Comparison of ENCODE assay signal across 32 cellular contexts in genomic region chr9:81411961-81412360, GRCh38.
DNase-seq lines count a peak whose midpoint lies in the region; ATAC-seq and TF ChIP-seq lines count a peak whose summit lies in the region.
"Had no signal": no experiment of that assay in that cellular context is flagged by ENCODE, and none has a peak within 500 bp of the region (broad histone marks: within the 10 kb centered on the region; RNA-seq: fewer than 3 reads in every experiment).

No MANE protein-coding gene starts in this region.

- no peak overlapping the region for H3K23ac ChIP-seq in IMR-90 (ENCODE audit: low read depth, low read length)
- H3K23ac ChIP-seq in mesenchymal stem cell (ENCODE audit: low read length in 2 of 2) = no peak overlapping the region

- H4K20me1 ChIP-seq in IMR-90 (ENCODE audit: insufficient read depth, low read length) = no peaks in the 10 kb centered on the region

- no peak overlapping the region for H2BK15ac ChIP-seq in IMR-90 (ENCODE audit: low read depth, low read length)
- no peak overlapping the region for H2BK15ac ChIP-seq in mesenchymal stem cell (ENCODE audit: low read depth, poor library complexity, severe bottlenecking)

- H3K9me1 ChIP-seq in IMR-90 (ENCODE audit: insufficient read depth, low read length) = no peaks in the 10 kb centered on the region

- no peak for TF ChIP-seq RAD21 in IMR-90 (IDR thresholded peaks at IDR 0.05; ENCODE audit: low read length)

- no peak overlapping the region for H3K14ac ChIP-seq in IMR-90 (replicated peaks; ENCODE audit: low read depth, low read length)
- H3K14ac ChIP-seq in mesenchymal stem cell (ENCODE audit: low read length in 2 of 2) = no peak overlapping the region

- in situ Hi-C loops in IMR-90 (cut with MboI; ENCODE audit: low sequenced_read_pairs) = no loop called here
- in situ Hi-C loops in astrocyte of the spinal cord (cut with HindIII; ENCODE audit: low sequenced_read_pairs) = no loop called here

- DNase-seq in DMS79 (lab: John Stamatoyannopoulos, UW) (peak; percentile 3), DMS79 treated with DMSO at 0.1 percent for 48 hours (lab: John Stamatoyannopoulos, UW) (no peak), IMR-90 (peak; percentile 65), astrocyte of the spinal cord (ENCODE audit: low read depth, low spot score) (peak; percentile 60), mesenchymal stem cell (peak; percentile 12), NCI-H2196 (lab: John Stamatoyannopoulos, UW; ENCODE audit: unreplicated experiment) (no peak)
- no peak for DNase-seq in CD8-positive, alpha-beta T cell
- DNase-seq: activated CD4-positive, alpha-beta memory T cell treated with anti-CD3 and anti-CD28 coated beads, Interleukin-2, amount 10 ng/mL, durations not matched to agents 7 days and 5 days; activated CD4-positive, CD25-positive, alpha-beta regulatory T cell treated with anti-CD3 and anti-CD28 coated beads, Interleukin-2, amount 50 U/mL, for 72 hours; anterior cingulate cortex; CD4-positive, alpha-beta memory T cell; central memory CD4-positive, alpha-beta T cell; DMS 273 treated with DMSO at 0.1 percent for 48 hours; endodermal cell; glutamatergic neuron; islet precursor cell; Kasumi-1; NCI-H1048; NCI-H1694; NCI-H69; RPMI8226; small intestine; stimulated activated CD8-positive, alpha-beta memory T cell treated with anti-CD3 and anti-CD28 coated beads, Interleukin-4, amount 100 ng/mL, for 48 hours; stomach had no signal

- intact Hi-C loops in IMR-90 (cut with micrococcal nuclease) = no loop called here
- intact Hi-C loops in CD8-positive, alpha-beta T cell (cut with DNase I, micrococcal nuclease) = no loop called here

- H3K27me3 ChIP-seq in IMR-90 (ENCODE audit: control insufficient read depth, insufficient read depth, low read length) (no peaks in the 10 kb centered on the region), mesenchymal stem cell (ENCODE audit: control insufficient read depth in 1 of 2, insufficient read depth in 1 of 2, low read length in 2 of 2) (no peaks in the 10 kb centered on the region)
- no peaks in the 10 kb centered on the region for H3K27me3 ChIP-seq in CD8-positive, alpha-beta T cell (ENCODE audit: insufficient read depth, low read length)
- H3K27me3 ChIP-seq: stomach, tibial nerve had no signal

- peaks cover 2% of the 10 kb centered on the region for H3K9me3 Mint-ChIP-seq in CD8-positive, alpha-beta T cell
- H3K9me3 Mint-ChIP-seq: activated CD4-positive, alpha-beta memory T cell treated with anti-CD3 and anti-CD28 coated beads, Interleukin-2, amount 10 ng/mL, durations not matched to agents 7 days and 5 days; dendritic cell treated with granulocyte-macrophage colony-stimulating factor and Interleukin-4, amounts not matched to agents 40 ng/mL and 50 ng/mL, for 4 days; endodermal cell; natural killer cell treated with Interleukin-12 subunit alpha and Interleukin-12 subunit beta and Interleukin-15 and Interleukin-18, amount 100 ng/mL, for 72 hours had no signal

- no peak overlapping the region for H3K4me3 ChIP-seq in IMR-90 (ENCODE audit: insufficient read depth, low read depth, low read length)
- H3K4me3 ChIP-seq in astrocyte of the spinal cord (ENCODE audit: low read depth, low read length) = no peak overlapping the region
- H3K4me3 ChIP-seq in mesenchymal stem cell (ENCODE audit: insufficient read depth in 1 of 2, low read depth in 1 of 2, low read length in 2 of 2) = no peak overlapping the region
- H3K4me3 ChIP-seq in CD8-positive, alpha-beta T cell (ENCODE audit: low read depth, low read length) = no peak overlapping the region
- H3K4me3 ChIP-seq: SK-N-MC, stomach, tibial nerve had no signal

- H4K91ac ChIP-seq in IMR-90 (ENCODE audit: insufficient read depth, low read depth, low read length) (no peak overlapping the region), mesenchymal stem cell (ENCODE audit: low read length) (no peak overlapping the region)

- no peak overlapping the region for H4K5ac ChIP-seq in IMR-90 (ENCODE audit: low read depth, low read length)

- no peak overlapping the region for H2AK5ac ChIP-seq in IMR-90 (ENCODE audit: low read depth, low read length)
- no peak overlapping the region for H2AK5ac ChIP-seq in mesenchymal stem cell (ENCODE audit: low read length, severe bottlenecking)

- dilution Hi-C loops in IMR-90 (cut with HindIII; ENCODE audit: low sequenced_read_pairs, unreplicated experiment) = no loop called here

- BruUV-seq in IMR-90 (replicated peaks; lab: Mats Ljungman, UMichigan) = no TSS peak

- H2BK5ac ChIP-seq in IMR-90 (ENCODE audit: low read depth, low read length, poor library complexity, severe bottlenecking) (peak overlapping the region; percentile 23), mesenchymal stem cell (ENCODE audit: low read depth, low read length, poor library complexity, severe bottlenecking) (no peak overlapping the region)

- H3K36me3 ChIP-seq in IMR-90 (ENCODE audit: control insufficient read depth, insufficient read depth, low read length) (no peaks in the 10 kb centered on the region), mesenchymal stem cell (ENCODE audit: control insufficient read depth in 1 of 2, insufficient read depth in 2 of 2, low read depth in 1 of 2, low read length in 2 of 2) (no peaks in the 10 kb centered on the region)
- H3K36me3 ChIP-seq in CD8-positive, alpha-beta T cell (ENCODE audit: insufficient read depth, low read length) = no peaks in the 10 kb centered on the region
- H3K36me3 ChIP-seq: stomach, tibial nerve had no signal

- H3K36me3 Mint-ChIP-seq in CD8-positive, alpha-beta T cell = no peaks in the 10 kb centered on the region
- H3K36me3 Mint-ChIP-seq: activated naive CD8-positive, alpha-beta T cell; CD4-positive, alpha-beta memory T cell; natural killer cell treated with Interleukin-12 subunit alpha and Interleukin-12 subunit beta and Interleukin-15 and Interleukin-18, amount 100 ng/mL, for 72 hours had no signal

- no peak for TF ChIP-seq POLR2A in IMR-90 (IDR thresholded peaks at IDR 0.05; ENCODE audit: low read depth, low read length)

- CTCF ChIA-PET in IMR-90 (lab: Yijun Ruan, JAX) = no interaction called here
- CTCF ChIA-PET in CD8-positive, alpha-beta T cell (lab: Charles Lee) = no interaction called here

- no peak overlapping the region for H3K18ac ChIP-seq in IMR-90 (ENCODE audit: low read depth, low read length)
- no peak overlapping the region for H3K18ac ChIP-seq in mesenchymal stem cell (ENCODE audit: low read depth in 1 of 2, low read length in 2 of 2)

- H3K79me1 ChIP-seq in IMR-90 (ENCODE audit: low read depth in 1 of 2, low read length in 2 of 2) (no peaks in the 10 kb centered on the region), mesenchymal stem cell (replicated peaks; ENCODE audit: low read length, poor library complexity, severe bottlenecking) (no peaks in the 10 kb centered on the region)

- H3K4me2 ChIP-seq in IMR-90 (ENCODE audit: low read depth, low read length) (no peak overlapping the region), mesenchymal stem cell (ENCODE audit: low read length, poor library complexity, severe bottlenecking) (no peak overlapping the region)

- H2BK12ac ChIP-seq in mesenchymal stem cell (ENCODE audit: low read length in 2 of 2) = no peak overlapping the region

- H3K27me3 Mint-ChIP-seq in CD8-positive, alpha-beta T cell (ENCODE audit: low read depth) = no peaks in the 10 kb centered on the region
- H3K27me3 Mint-ChIP-seq: activated CD4-positive, alpha-beta memory T cell treated with anti-CD3 and anti-CD28 coated beads, Interleukin-2, amount 10 ng/mL, durations not matched to agents 7 days and 5 days; CD4-positive, alpha-beta memory T cell; dendritic cell treated with granulocyte-macrophage colony-stimulating factor and Interleukin-4, amounts not matched to agents 40 ng/mL and 50 ng/mL, for 4 days; natural killer cell treated with Interleukin-12 subunit alpha and Interleukin-12 subunit beta and Interleukin-15 and Interleukin-18, amount 100 ng/mL, for 72 hours had no signal

- H3K4me3 Mint-ChIP-seq in CD8-positive, alpha-beta T cell = no peak overlapping the region
- H3K4me3 Mint-ChIP-seq: activated CD4-positive, alpha-beta memory T cell treated with anti-CD3 and anti-CD28 coated beads, Interleukin-2, amount 10 ng/mL, durations not matched to agents 7 days and 5 days; activated naive CD8-positive, alpha-beta T cell; CD4-positive, alpha-beta memory T cell; dendritic cell treated with granulocyte-macrophage colony-stimulating factor and Interleukin-4, amounts not matched to agents 40 ng/mL and 50 ng/mL, for 4 days; endodermal cell; natural killer cell treated with Interleukin-12 subunit alpha and Interleukin-12 subunit beta and Interleukin-15 and Interleukin-18, amount 100 ng/mL, for 72 hours; T-helper 1 cell treated with Interleukin-12 subunit alpha and Interleukin-12 subunit beta and Interleukin-4 antibody, amounts not matched to agents 30 μg/mL and 1 μg/mL, for 36 hours had no signal

- H3K4me1 Mint-ChIP-seq in CD8-positive, alpha-beta T cell (ENCODE audit: low read depth) = no peaks in the 10 kb centered on the region
- H3K4me1 Mint-ChIP-seq: activated CD4-positive, alpha-beta memory T cell treated with anti-CD3 and anti-CD28 coated beads, Interleukin-2, amount 10 ng/mL, durations not matched to agents 7 days and 5 days; CD4-positive, alpha-beta memory T cell; endodermal cell had no signal

- no peak overlapping the region for H3K56ac ChIP-seq in IMR-90 (ENCODE audit: extremely low read depth, insufficient read depth, low read length)

- POLR2A ChIA-PET in IMR-90 (lab: Charles Lee; ENCODE audit: unreplicated experiment) = no interaction called here
- POLR2A ChIA-PET in CD8-positive, alpha-beta T cell (lab: Charles Lee) = no interaction called here

- no peak overlapping the region for H2BK20ac ChIP-seq in IMR-90 (ENCODE audit: low read depth, low read length)

- H3K4me1 ChIP-seq in IMR-90 (ENCODE audit: control insufficient read depth, insufficient read depth, low read length) (peaks cover 2% of the 10 kb centered on the region), mesenchymal stem cell (ENCODE audit: control insufficient read depth, insufficient read depth, low read depth, low read length) (no peaks in the 10 kb centered on the region)
- H3K4me1 ChIP-seq in CD8-positive, alpha-beta T cell (ENCODE audit: insufficient read depth, low read length) = no peaks in the 10 kb centered on the region

- H2AK9ac ChIP-seq in IMR-90 (replicated peaks; ENCODE audit: low read depth, low read length, poor library complexity) = no peak overlapping the region

- ATAC-seq in IMR-90 (ENCODE audit: low read depth) (no peak), GM18870 (IDR thresholded peaks at IDR 0.05; ENCODE audit: unreplicated experiment) (no peak)
- no peak for ATAC-seq in CD8-positive, alpha-beta T cell
- ATAC-seq: HepG2; natural killer cell treated with Interleukin-12 subunit alpha and Interleukin-12 subunit beta and Interleukin-15 and Interleukin-18, amount 100 ng/mL, for 72 hours had no signal

- H3K27ac Mint-ChIP-seq in CD8-positive, alpha-beta T cell = no peak overlapping the region
- H3K27ac Mint-ChIP-seq: activated CD4-positive, alpha-beta memory T cell treated with anti-CD3 and anti-CD28 coated beads, Interleukin-2, amount 10 ng/mL, durations not matched to agents 7 days and 5 days; activated naive CD8-positive, alpha-beta T cell; CD4-positive, alpha-beta memory T cell; dendritic cell treated with granulocyte-macrophage colony-stimulating factor and Interleukin-4, amounts not matched to agents 40 ng/mL and 50 ng/mL, for 4 days; endodermal cell; natural killer cell treated with Interleukin-12 subunit alpha and Interleukin-12 subunit beta and Interleukin-15 and Interleukin-18, amount 100 ng/mL, for 72 hours; T-helper 1 cell treated with Interleukin-12 subunit alpha and Interleukin-12 subunit beta and Interleukin-4 antibody, amounts not matched to agents 30 μg/mL and 1 μg/mL, for 36 hours had no signal

- H4K8ac ChIP-seq in IMR-90 (ENCODE audit: low read depth in 2 of 2, low read length in 2 of 2) (no peak overlapping the region), mesenchymal stem cell (ENCODE audit: low read length) (no peak overlapping the region)

- no peak overlapping the region for H3K9ac ChIP-seq in IMR-90 (ENCODE audit: low read depth, low read length)
- no peak overlapping the region for H3K9ac ChIP-seq in mesenchymal stem cell (ENCODE audit: low read length)

- no peak for TF ChIP-seq CTCF in IMR-90 (conservative IDR thresholded peaks at IDR 0.05; ENCODE audit: low read depth, low read length)
- no peak for TF ChIP-seq CTCF in astrocyte of the spinal cord (IDR thresholded peaks at IDR 0.05; ENCODE audit: low read depth, low read length)
- TF ChIP-seq CTCF in CD8-positive, alpha-beta T cell (IDR thresholded peaks at IDR 0.05) = no peak

- H2AFZ ChIP-seq in IMR-90 (replicated peaks; ENCODE audit: low read length, poor library complexity) (no peak overlapping the region), mesenchymal stem cell (ENCODE audit: low read depth, low read length) (no peak overlapping the region)

- H3K27ac ChIP-seq in IMR-90 (ENCODE audit: insufficient read depth, low read length) (no peak overlapping the region), mesenchymal stem cell (ENCODE audit: low read length, poor library complexity, severe bottlenecking) (no peak overlapping the region)
- H3K27ac ChIP-seq in CD8-positive, alpha-beta T cell (ENCODE audit: low read depth, low read length) = no peak overlapping the region
- H3K27ac ChIP-seq: SK-N-MC, stomach, tibial nerve had no signal

- WGBS in IMR-90 (ENCODE audit: extremely low coverage in 2 of 2, insufficient read length in 1 of 2), 2 experiments = no CpG with 5 or more reads among the region's 1 CpG
- WGBS in mesenchymal stem cell = 45% methylated on average over 1 of the region's 1 CpG

- H3K4ac ChIP-seq in IMR-90 (ENCODE audit: low read depth, low read length) (no peak overlapping the region), mesenchymal stem cell (ENCODE audit: low read depth in 1 of 2, low read length in 2 of 2) (no peak overlapping the region)

- H2BK120ac ChIP-seq in IMR-90 (ENCODE audit: low read depth, low read length) (no peak overlapping the region), mesenchymal stem cell (ENCODE audit: low read depth, low read length) (no peak overlapping the region)

- H3K9me3 ChIP-seq in IMR-90 (ENCODE audit: control insufficient read depth, insufficient read depth, low read length) (no peaks in the 10 kb centered on the region), mesenchymal stem cell (ENCODE audit: control insufficient read depth, low read length) (peaks cover 7% of the 10 kb centered on the region)
- no peaks in the 10 kb centered on the region for H3K9me3 ChIP-seq in CD8-positive, alpha-beta T cell (ENCODE audit: low read length)
- H3K9me3 ChIP-seq: stomach, tibial nerve had no signal

Comparison
In these comparisons a context has a peak if more than half of its experiments do, and no peak if none do; other contexts are left out.
1. DNase-seq: peak in DMS79 (single experiment), IMR-90 (single experiment), astrocyte of the spinal cord (single experiment) and mesenchymal stem cell (single experiment); none in DMS79 treated with DMSO at 0.1 percent for 48 hours (single experiment), NCI-H2196 (single experiment) and CD8-positive, alpha-beta T cell (0 of 7).